8 cellular contexts compared by ENCODE assay signal in the genomic region with DNA sequence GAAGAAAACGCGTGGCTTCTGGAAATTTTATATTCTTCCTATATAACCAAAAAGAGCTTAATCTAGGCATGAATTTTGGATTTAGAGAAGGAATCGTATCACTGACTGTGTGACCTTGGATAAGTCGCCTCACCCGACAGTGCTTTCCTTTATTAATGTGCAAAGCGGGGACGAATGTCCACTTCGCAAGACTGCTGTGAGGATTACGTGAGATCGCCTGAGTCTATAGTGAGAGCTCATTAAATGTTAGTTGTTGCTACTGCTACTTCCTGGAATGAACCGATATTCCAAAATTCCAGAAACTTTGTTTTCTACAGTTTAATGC. TPM values are rescaled to one million over a fixed set of nuclear protein-coding genes. Genes with fewer than 3 reads are reported as not detected.
DNase-seq lines count a peak whose midpoint lies in the region; ATAC-seq and TF ChIP-seq lines count a peak whose summit lies in the region.

No MANE protein-coding gene starts in this region.

- no peak overlapping the region for H3K27ac Mint-ChIP-seq in T-helper 2 cell treated with Interferon-gamma antibody and Interleukin-4, amounts not matched to agents 5 μg/mL and 100 μg/mL, for 36 hours

- H3K36me3 ChIP-seq in colonic mucosa = no peaks in the 10 kb centered on the region
- H3K36me3 ChIP-seq in mucosa of rectum (ENCODE audit: control insufficient read depth in 2 of 2, insufficient read depth in 2 of 2, low read length in 2 of 2) = no peaks in the 10 kb centered on the region

- H3K4me1 Mint-ChIP-seq in T-helper 2 cell treated with Interferon-gamma antibody and Interleukin-4, amounts not matched to agents 5 μg/mL and 100 μg/mL, for 36 hours (ENCODE audit: low read depth) = no peaks in the 10 kb centered on the region

- H3K4me3 ChIP-seq in colonic mucosa = peak overlapping the region; percentile 47
- H3K4me3 ChIP-seq in mucosa of rectum (ENCODE audit: low read length in 2 of 2) = peak overlapping the region; percentile 82 to 86

- no peaks in the 10 kb centered on the region for H3K9me3 Mint-ChIP-seq in T-helper 2 cell treated with Interferon-gamma antibody and Interleukin-4, amounts not matched to agents 5 μg/mL and 100 μg/mL, for 36 hours

- TF ChIP-seq CTCF in colonic mucosa (IDR thresholded peaks at IDR 0.05) = no peak

- no peaks in the 10 kb centered on the region for H3K36me3 Mint-ChIP-seq in T-helper 2 cell treated with Interferon-gamma antibody and Interleukin-4, amounts not matched to agents 5 μg/mL and 100 μg/mL, for 36 hours (ENCODE audit: low read depth)

- H3K9me3 ChIP-seq in colonic mucosa (no peaks in the 10 kb centered on the region), mucosa of rectum (ENCODE audit: control insufficient read depth in 2 of 2, low read length in 2 of 2) (no peaks in the 10 kb centered on the region)

- intact Hi-C loops in colonic mucosa (cut with DNase I) = no loop called here

- no peak for DNase-seq in T-helper 2 cell treated with Interferon-gamma antibody and Interleukin-4, amounts not matched to agents 5 μg/mL and 100 μg/mL, for 36 hours (ENCODE audit: low spot score)
- DNase-seq in T-helper 2 cell = no peak
- DNase-seq in colonic mucosa = no peak
- no peak for DNase-seq in SKM-1 (lab: John Stamatoyannopoulos, UW; ENCODE audit: unreplicated experiment)
- no peak for DNase-seq in LoVo (ENCODE audit: low spot score)
- no peak for DNase-seq in retina

- H3K27ac ChIP-seq in colonic mucosa (peak overlapping the region; percentile 4), mucosa of rectum (ENCODE audit: low read depth in 2 of 2, low read length in 2 of 2) (peak overlapping the region; percentile 34 to 50)

- H3K4me1 ChIP-seq in colonic mucosa (no peaks in the 10 kb centered on the region), mucosa of rectum (ENCODE audit: control insufficient read depth in 2 of 2, insufficient read depth in 2 of 2, low read length in 2 of 2) (peaks cover 0 to 4% of the 10 kb centered on the region in 2 donors)

- ATAC-seq in HG03378 (IDR thresholded peaks at IDR 0.05; ENCODE audit: unreplicated experiment) = peak; percentile 20

- peak overlapping the region; percentile 87 for H3K4me3 Mint-ChIP-seq in T-helper 2 cell treated with Interferon-gamma antibody and Interleukin-4, amounts not matched to agents 5 μg/mL and 100 μg/mL, for 36 hours

- peaks cover 36% of the 10 kb centered on the region for H3K27me3 Mint-ChIP-seq in T-helper 2 cell treated with Interferon-gamma antibody and Interleukin-4, amounts not matched to agents 5 μg/mL and 100 μg/mL, for 36 hours (ENCODE audit: low read depth)

- H3K27me3 ChIP-seq in colonic mucosa (no peaks in the 10 kb centered on the region), mucosa of rectum (ENCODE audit: control insufficient read depth in 2 of 2, insufficient read depth in 2 of 2, low read length in 2 of 2) (peaks cover 2% of the 10 kb centered on the region in 2 donors)

- H3K9ac ChIP-seq in colonic mucosa (ENCODE audit: low read depth in 2 of 2, low read length in 2 of 2) (peak overlapping the region; percentile 13 to 64), mucosa of rectum (ENCODE audit: low read depth in 1 of 2, low read length in 2 of 2) (peak overlapping the region; percentile 18 to 44)

RNA-seq across cellular contexts. Expression of gene TBC1D8B, which starts 0.4 kb away (rescaled TPM):
- 10 to 100 TPM; 11.6 to 17.9 TPM for total RNA-seq in colonic mucosa
